8 cellular contexts compared by ENCODE assay signal in the genomic region with DNA sequence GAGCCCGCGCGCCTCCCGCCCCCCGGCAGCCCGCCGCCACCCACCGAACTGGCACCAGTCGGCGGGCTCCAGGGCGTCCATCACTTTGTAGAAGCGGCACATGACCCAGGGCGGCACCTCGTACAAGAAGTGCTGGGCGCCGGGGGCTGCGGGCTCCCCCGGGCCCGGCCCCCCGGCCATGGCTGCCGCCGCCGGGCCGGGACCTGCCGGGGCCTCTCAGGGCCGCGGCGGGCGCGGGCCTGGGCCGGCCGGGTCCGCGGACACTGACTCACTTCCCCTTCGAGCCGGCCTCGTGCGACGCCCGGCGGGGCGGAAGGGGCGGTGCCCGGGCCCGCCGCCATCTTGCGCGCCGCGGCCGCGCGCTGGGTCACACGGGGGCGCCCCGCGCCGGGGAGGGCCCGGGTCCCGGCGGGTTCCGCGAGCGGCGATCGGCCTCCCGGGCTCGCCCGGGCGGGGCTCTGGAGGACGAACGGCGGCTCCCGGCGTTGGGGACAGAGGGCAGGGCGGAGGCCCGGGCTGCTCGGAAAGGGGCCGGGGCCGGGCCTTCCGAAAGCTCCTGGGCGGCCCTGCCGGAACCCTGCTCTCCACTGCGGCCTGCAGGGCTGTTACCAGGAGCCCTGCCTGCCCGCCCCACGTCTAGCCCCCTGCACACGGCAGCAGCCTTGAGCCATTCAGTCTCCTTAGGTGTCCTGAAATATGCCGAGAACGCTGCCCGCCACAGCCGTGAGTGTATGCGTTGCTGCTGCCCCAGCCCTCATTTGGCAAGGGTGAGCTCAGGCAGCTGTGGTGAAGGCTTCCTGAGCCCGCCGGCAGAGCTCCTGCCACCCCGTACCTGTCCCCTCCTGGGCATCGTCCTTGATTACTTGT. TPM values are rescaled to one million over a fixed set of nuclear protein-coding genes. Genes with fewer than 3 reads are reported as not detected.
DNase-seq lines count a peak whose midpoint lies in the region; ATAC-seq and TF ChIP-seq lines count a peak whose summit lies in the region.

A gene (minus strand): TSS at position 270 of the 867 bp plus-strand sequence. CDS start 90 bp downstream, at position 180.

- DNase-seq in HCEC 1CT (peak; percentile 65), MV-4-11 (lab: John Stamatoyannopoulos, UW) (peak; percentile 27), left lobe of liver (ENCODE audit: low spot score) (peak; percentile 66), COR-L47 (lab: John Stamatoyannopoulos, UW) (no peak)
- peak; percentile 32 for DNase-seq in activated CD4-positive, alpha-beta T cell treated with anti-CD3 and anti-CD28 coated beads for 1 hour
- peak; percentile 59 for DNase-seq in stimulated activated CD4-positive, alpha-beta T cell treated with anti-CD3 and anti-CD28 coated beads, Interleukin-4, amount 100 ng/mL, for 1 hour

- peaks cover 59% of the 10 kb centered on the region for H3K36me3 Mint-ChIP-seq in dendritic cell treated with granulocyte-macrophage colony-stimulating factor and Interleukin-4, amounts not matched to agents 40 ng/mL and 50 ng/mL, for 4 days (ENCODE audit: low read depth)

- peaks cover 49% of the 10 kb centered on the region for H3K4me1 Mint-ChIP-seq in dendritic cell treated with granulocyte-macrophage colony-stimulating factor and Interleukin-4, amounts not matched to agents 40 ng/mL and 50 ng/mL, for 4 days (ENCODE audit: low read depth)

- H3K27me3 Mint-ChIP-seq in dendritic cell treated with granulocyte-macrophage colony-stimulating factor and Interleukin-4, amounts not matched to agents 40 ng/mL and 50 ng/mL, for 4 days, result no peaks in the 10 kb centered on the region

- H3K27ac Mint-ChIP-seq in dendritic cell treated with granulocyte-macrophage colony-stimulating factor and Interleukin-4, amounts not matched to agents 40 ng/mL and 50 ng/mL, for 4 days, result peak within 1 kb of the TSS; percentile 98

- H3K4me3 ChIP-seq in GM12875 (ENCODE audit: low read depth, low read length), result peak within 1 kb of the TSS; percentile 71

- TF ChIP-seq CTCF in GM12875 (IDR thresholded peaks at IDR 0.05; ENCODE audit: borderline replicate concordance, insufficient read depth, low read depth, low read length), result 0 out of 2 replicates have a peak, but pooled peaks have one; percentile 2

- peak within 1 kb of the TSS; percentile 97 for H3K4me3 Mint-ChIP-seq in dendritic cell treated with granulocyte-macrophage colony-stimulating factor and Interleukin-4, amounts not matched to agents 40 ng/mL and 50 ng/mL, for 4 days

- intact Hi-C loops in dendritic cell treated with granulocyte-macrophage colony-stimulating factor and Interleukin-4, amounts not matched to agents 40 ng/mL and 50 ng/mL, for 4 days (cut with micrococcal nuclease), result no loop called here

- H3K9me3 Mint-ChIP-seq in dendritic cell treated with granulocyte-macrophage colony-stimulating factor and Interleukin-4, amounts not matched to agents 40 ng/mL and 50 ng/mL, for 4 days, result no peaks in the 10 kb centered on the region

- ATAC-seq in left lobe of liver, result peak; percentile 89

RNA-seq across cellular contexts. Expression of the gene that starts here (rescaled TPM):
- 58.4 TPM for total RNA-seq in left lobe of liver
